ENCODE assay signal across 8 cellular contexts in genomic region chr7:102464577-102465280, GRCh38. TPM values are rescaled to one million over a fixed set of nuclear protein-coding genes. Genes with fewer than 3 reads are reported as not detected.
DNase-seq lines count a peak whose midpoint lies in the region; ATAC-seq, FAIRE-seq and TF ChIP-seq lines count a peak whose summit lies in the region.

ALKBH4 (minus strand) TSS chr7:102464863; CDS start chr7:102464836, 27 bp downstream.
LRWD1 (plus strand) TSS chr7:102464984; CDS start chr7:102465081, 97 bp downstream.

- peak within 1 kb of the TSS; percentile 80 for H3K27ac Mint-ChIP-seq in WTC11

- no peaks in the 10 kb centered on the region for H3K9me3 Mint-ChIP-seq in WTC11

- H3K36me3 ChIP-seq in bronchial epithelial cell (ENCODE audit: control insufficient read depth, insufficient read depth, low read length) = peaks cover 2% of the 10 kb centered on the region

- FAIRE-seq in bronchial epithelial cell (lab: Jason Lieb, UNC) = no peak

- CTCF ChIA-PET in WTC11 (lab: Charles Lee) = interaction anchor here (0.6 to 3.0 kb wide), 8 partner anchors 8 to 187 kb away, joined by 3 to 14 read pairs (median 3); partner anchors contain the start of gene PRKRIP1

- DNase-seq in AG08396 (ENCODE audit: low spot score) = peak; percentile 100
- peak; percentile 82 for DNase-seq in NCI-H226
- DNase-seq in WTC11 (ENCODE audit: low spot score) = peak; percentile 91
- DNase-seq in bronchial epithelial cell (ENCODE audit: low read depth) = peak; percentile 75
- peak; percentile 80 for DNase-seq in iris pigment epithelial cell (ENCODE audit: low read depth)
- DNase-seq in stimulated activated CD4-positive, alpha-beta T cell treated with anti-CD3 and anti-CD28 coated beads, Interleukin-12 subunit alpha, Interleukin-12 subunit beta, amount 100 ng/mL, for 24 hours (ENCODE audit: low read depth in 2 of 2) = peak; percentile 92 to 95

- POLR2A ChIA-PET in WTC11 (lab: Charles Lee) = no interaction called here

- H3K36me3 Mint-ChIP-seq in WTC11 = no peaks in the 10 kb centered on the region

- H3K4me3 ChIP-seq in bronchial epithelial cell (ENCODE audit: low read depth, low read length) = peak within 1 kb of the TSS; percentile 100

- ATAC-seq in GM18909 (IDR thresholded peaks at IDR 0.05; ENCODE audit: poor library complexity, unreplicated experiment) (peak; percentile 90), HG03159 (IDR thresholded peaks at IDR 0.05; ENCODE audit: unreplicated experiment) (peak; percentile 83), WTC11 (peak; percentile 73)

- H3K4me3 Mint-ChIP-seq in WTC11 = peak within 1 kb of the TSS; percentile 94

- no peak for TF ChIP-seq CTCF in WTC11 (IDR thresholded peaks at IDR 0.05)
- peak; percentile 22 for TF ChIP-seq CTCF in bronchial epithelial cell (IDR thresholded peaks at IDR 0.05; ENCODE audit: insufficient read depth, low read length, severe bottlenecking)

- no peaks in the 10 kb centered on the region for H3K27me3 ChIP-seq in bronchial epithelial cell (ENCODE audit: control insufficient read depth, insufficient read depth, low read length)

- peaks cover 8% of the 10 kb centered on the region for H3K4me1 Mint-ChIP-seq in WTC11

- H3K27me3 Mint-ChIP-seq in WTC11 (ENCODE audit: low read depth) = no peaks in the 10 kb centered on the region

TF ChIP-seq in WTC11, 78 proteins besides CTCF, POLR2A, EP300 and RAD21 (continues in another document):
- TF ChIP-seq CREM (CRISPR knock-in tag; IDR thresholded peaks at IDR 0.05) = peak; percentile 79; the same call in 1 of the 2 replicates
- TF ChIP-seq FOXP1 (CRISPR knock-in tag; IDR thresholded peaks at IDR 0.05; ENCODE audit: borderline replicate concordance) = peak; percentile 78; the same call in 1 of the 2 replicates
- peak; percentile 89 for TF ChIP-seq E2F5 (CRISPR knock-in tag; IDR thresholded peaks at IDR 0.05)
- no peak; the same call in none of the 2 replicates for TF ChIP-seq ETV6 (CRISPR knock-in tag; IDR thresholded peaks at IDR 0.05)
- TF ChIP-seq NFE2L1 (CRISPR knock-in tag; IDR thresholded peaks at IDR 0.05) = no peak
- no peak for TF ChIP-seq ZNF281 (CRISPR knock-in tag; IDR thresholded peaks at IDR 0.05)
- TF ChIP-seq FOXP4 (CRISPR knock-in tag; IDR thresholded peaks at IDR 0.05) = no peak
- no peak for TF ChIP-seq SMAD4 (CRISPR knock-in tag; IDR thresholded peaks at IDR 0.05)
- no peak for TF ChIP-seq ZMAT4 (CRISPR knock-in tag; IDR thresholded peaks at IDR 0.05)
- no peak for TF ChIP-seq ZNF425 (CRISPR knock-in tag; conservative IDR thresholded peaks at IDR 0.05)
- peak; percentile 46; the same call in 1 of the 2 replicates for TF ChIP-seq ESRRA (CRISPR knock-in tag; IDR thresholded peaks at IDR 0.05; ENCODE audit: borderline replicate concordance)
- TF ChIP-seq OVOL2 (CRISPR knock-in tag; IDR thresholded peaks at IDR 0.05; ENCODE audit: borderline replicate concordance) = no peak
- no peak for TF ChIP-seq PRRX2 (CRISPR knock-in tag; IDR thresholded peaks at IDR 0.05)
- TF ChIP-seq ATF3 (CRISPR knock-in tag; conservative IDR thresholded peaks at IDR 0.05) = no peak
- TF ChIP-seq ZNF396 (CRISPR knock-in tag; IDR thresholded peaks at IDR 0.05; ENCODE audit: borderline replicate concordance) = no peak

RNA-seq across cellular contexts. Expression of gene ALKBH4, which starts in this region (rescaled TPM):
- total RNA-seq in WTC11 (2021) = 20.4 to 24.8 TPM (median 22.9 TPM) in 3 replicates
- total RNA-seq in bronchial epithelial cell = 8.7 and 10.0 TPM in 2 replicates

RNA-seq across cellular contexts. Expression of gene LRWD1, which starts in this region (rescaled TPM):
- 37.4 to 41.7 TPM (median 39.6 TPM) in 3 replicates for total RNA-seq in WTC11 (2021)
- 21.1 and 25.3 TPM in 2 replicates for total RNA-seq in bronchial epithelial cell

Comparison
In these comparisons a context has a peak if more than half of its experiments do, and no peak if none do; other contexts are left out.
1. Peak in every context shown above with its lines: DNase-seq, ATAC-seq and H3K4me3 ChIP-seq.